8 cellular contexts compared by ENCODE assay signal in genomic region chr16:2980227-2981176, GRCh38. TPM values are rescaled to one million over a fixed set of nuclear protein-coding genes. Genes with fewer than 3 reads are reported as not detected.
A peak's percentile ranks its signal among the peaks of the same experiment; 100 is the strongest.
DNase-seq lines count a peak whose midpoint lies in the region; FAIRE-seq and TF ChIP-seq lines count a peak whose summit lies in the region.

Gene PKMYT1, minus strand, starts transcription at chr16:2980446. Its CDS starts 789 bp downstream, at chr16:2979657.

- FAIRE-seq in frontal cortex (lab: Jason Lieb, UNC) = no peak

- H3K56ac ChIP-seq in H9 (ENCODE audit: insufficient read length, low read depth, low read length) = no peak within 1 kb of the TSS

- no peak within 1 kb of the TSS for H4K91ac ChIP-seq in H9 (ENCODE audit: insufficient read length, low read depth, low read length)
- H4K91ac ChIP-seq in neuronal stem cell (ENCODE audit: low read depth, low read length, poor library complexity) = peak within 1 kb of the TSS; percentile 53

- no peaks in the 10 kb centered on the region; the same call in 1 of the 2 replicates for H3K79me2 ChIP-seq in H9 (ENCODE audit: insufficient read depth, low read length)

- H3K4me2 ChIP-seq in H9 (ENCODE audit: insufficient read depth, insufficient read length, low read length) (peak within 1 kb of the TSS; percentile 28), neuronal stem cell (ENCODE audit: insufficient read depth, low read length, poor library complexity, severe bottlenecking) (peak within 1 kb of the TSS; percentile 93)

- peak within 1 kb of the TSS; percentile 56 for H3K9ac ChIP-seq in H9 (ENCODE audit: extremely low read depth, insufficient read length, low read length)
- peak within 1 kb of the TSS; percentile 98 for H3K9ac ChIP-seq in neuronal stem cell (ENCODE audit: low read depth, low read length, poor library complexity)
- peak within 1 kb of the TSS in 4 of 5 donors; percentile 93 to 96 (median 95) for H3K9ac ChIP-seq in subcutaneous abdominal adipose tissue (ENCODE audit: low read length in 5 of 5)

- in situ Hi-C loops in G401 (cut with HindIII; ENCODE audit: low sequenced_read_pairs) = no loop called here

- no peak within 1 kb of the TSS for H3K4ac ChIP-seq in H9 (ENCODE audit: low read depth, low read length)
- H3K4ac ChIP-seq in neuronal stem cell (ENCODE audit: low read length) = peak within 1 kb of the TSS; percentile 37

- H4K8ac ChIP-seq in H9 (replicated peaks; ENCODE audit: insufficient read length, low read depth, low read length) (no peak within 1 kb of the TSS), neuronal stem cell (ENCODE audit: low read depth, low read length) (peak within 1 kb of the TSS; percentile 65)

- H3K23ac ChIP-seq in H9 (ENCODE audit: insufficient read length, low read depth, low read length) = no peak within 1 kb of the TSS
- peak within 1 kb of the TSS; percentile 100 for H3K23ac ChIP-seq in neuronal stem cell (ENCODE audit: low read depth, low read length, poor library complexity)

- peak within 1 kb of the TSS; percentile 90 to 99 (median 91) for H3K27ac Mint-ChIP-seq in H9

- H3K79me1 ChIP-seq in H9 (ENCODE audit: insufficient read depth, low read depth, low read length, poor library complexity, severe bottlenecking) (no peaks in the 10 kb centered on the region), neuronal stem cell (ENCODE audit: low read depth, low read length) (peaks cover 9% of the 10 kb centered on the region)

- no peak within 1 kb of the TSS for H2BK20ac ChIP-seq in H9 (ENCODE audit: low read depth, low read length, poor library complexity, severe bottlenecking)

- H3K9me3 ChIP-seq in H9 (ENCODE audit: control insufficient read depth, low read depth, low read length) (no peaks in the 10 kb centered on the region), MG63 (no peaks in the 10 kb centered on the region), neuronal stem cell (replicated peaks in 1 of 2; ENCODE audit: control insufficient read depth in 2 of 2, insufficient read depth in 1 of 2, low read depth in 1 of 2, low read length in 2 of 2) (no peaks in the 10 kb centered on the region), subcutaneous abdominal adipose tissue (ENCODE audit: control insufficient read depth in 5 of 5, low read length in 5 of 5) (no peaks in the 10 kb centered on the region)

- H2AFZ ChIP-seq in H9 (ENCODE audit: low read length) = no peak within 1 kb of the TSS
- H2AFZ ChIP-seq in neuronal stem cell (ENCODE audit: low read length) = peak within 1 kb of the TSS; percentile 85

- peak within 1 kb of the TSS; percentile 79 for H3K4me3 ChIP-seq in MG63
- peak within 1 kb of the TSS; percentile 87 to 95 for H3K4me3 ChIP-seq in neuronal stem cell (ENCODE audit: low read length in 2 of 2)
- H3K4me3 ChIP-seq in subcutaneous abdominal adipose tissue (ENCODE audit: low read depth in 1 of 5, low read length in 5 of 5) = peak within 1 kb of the TSS; percentile 59 to 89 (median 84)

- H3K9me3 Mint-ChIP-seq in H9 = no peaks in the 10 kb centered on the region

- peaks cover 6% of the 10 kb centered on the region for H3K27me3 Mint-ChIP-seq in H9 (ENCODE audit: low read depth)

- H2AK5ac ChIP-seq in H9 (ENCODE audit: insufficient read length, low read length) (no peak within 1 kb of the TSS), neuronal stem cell (ENCODE audit: low read depth, low read length) (peak within 1 kb of the TSS; percentile 96)

- no peak within 1 kb of the TSS for H2BK120ac ChIP-seq in H9 (ENCODE audit: low read depth, low read length, poor library complexity, severe bottlenecking)
- H2BK120ac ChIP-seq in neuronal stem cell (ENCODE audit: low read depth, low read length) = peak within 1 kb of the TSS; percentile 72

- no peak for TF ChIP-seq CTCF in H9 (conservative IDR thresholded peaks at IDR 0.05)

- no peak within 1 kb of the TSS for H2BK15ac ChIP-seq in H9 (ENCODE audit: low read depth, low read length)
- peak within 1 kb of the TSS; percentile 94 for H2BK15ac ChIP-seq in neuronal stem cell (ENCODE audit: low read length)

- H4K5ac ChIP-seq in H9 (ENCODE audit: insufficient read length, low read depth, low read length) = no peak within 1 kb of the TSS

- H2BK5ac ChIP-seq in H9 (ENCODE audit: insufficient read length, low read length) (no peak within 1 kb of the TSS), neuronal stem cell (ENCODE audit: low read length) (peak within 1 kb of the TSS; percentile 90)

- no peak within 1 kb of the TSS for H3K27ac ChIP-seq in H9 (ENCODE audit: insufficient read length, low read depth, low read length)
- peak within 1 kb of the TSS; percentile 81 for H3K27ac ChIP-seq in neuronal stem cell (replicated peaks; ENCODE audit: low read length)
- H3K27ac ChIP-seq in subcutaneous abdominal adipose tissue (ENCODE audit: low read depth, low read length) = peak within 1 kb of the TSS; percentile 69

- H2BK12ac ChIP-seq in H9 (ENCODE audit: insufficient read length, low read depth, low read length) (no peak within 1 kb of the TSS), neuronal stem cell (ENCODE audit: low read length) (peak within 1 kb of the TSS; percentile 41)

- peak within 1 kb of the TSS; percentile 47 for H3K14ac ChIP-seq in H9 (ENCODE audit: insufficient read depth, low read length)
- H3K14ac ChIP-seq in neuronal stem cell (ENCODE audit: low read length) = peak within 1 kb of the TSS; percentile 94

- no peaks in the 10 kb centered on the region for H3K4me1 ChIP-seq in H9 (ENCODE audit: insufficient read depth, low read length)
- H3K4me1 ChIP-seq in neuronal stem cell (ENCODE audit: control insufficient read depth in 2 of 2, insufficient read depth in 1 of 2, low read depth in 1 of 2, low read length in 2 of 2) = peaks cover 14 to 20% of the 10 kb centered on the region in 2 donors
- H3K4me1 ChIP-seq in subcutaneous abdominal adipose tissue (ENCODE audit: control insufficient read depth in 5 of 5, insufficient read depth in 5 of 5, low read length in 5 of 5) = peaks cover 0 to 29% (median 22%) of the 10 kb centered on the region in 5 donors

- WGBS in H9 (ENCODE audit: extremely low coverage, insufficient read length, low lambda C conversion rate) = no CpG with 5 or more reads among the region's 91 CpGs
- no CpG with 5 or more reads among the region's 91 CpGs for WGBS in neuronal stem cell (ENCODE audit: extremely low coverage in 2 of 2, insufficient read length in 2 of 2, insufficient replicate concordance in 1 of 2), 2 donors

- peaks cover 9% of the 10 kb centered on the region for H3K23me2 ChIP-seq in H9 (ENCODE audit: insufficient read length, low read depth, low read length, poor library complexity, severe bottlenecking)

- no peaks in the 10 kb centered on the region for H4K20me1 ChIP-seq in H9 (ENCODE audit: control insufficient read depth, insufficient read depth, insufficient read length)

- H3K4me1 Mint-ChIP-seq in H9 = peaks cover 26 to 31% of the 10 kb centered on the region in 2 experiments

- peaks cover 40% of the 10 kb centered on the region for H3K36me3 ChIP-seq in MG63
- peaks cover 6 to 33% of the 10 kb centered on the region in 2 donors for H3K36me3 ChIP-seq in neuronal stem cell (replicated peaks in 1 of 2; ENCODE audit: control insufficient read depth in 2 of 2, insufficient read depth in 2 of 2, low read length in 2 of 2)
- no peaks in the 10 kb centered on the region for H3K36me3 ChIP-seq in subcutaneous abdominal adipose tissue (ENCODE audit: control insufficient read depth in 5 of 5, insufficient read depth in 5 of 5, low read length in 5 of 5)

- H3K27me3 ChIP-seq in H9 (ENCODE audit: insufficient read depth, low read length) (no peaks in the 10 kb centered on the region), MG63 (no peaks in the 10 kb centered on the region), neuronal stem cell (ENCODE audit: control insufficient read depth in 3 of 3, insufficient read depth in 3 of 3, low read depth in 1 of 3, low read length in 3 of 3) (peaks cover 0 to 12% (median 0%) of the 10 kb centered on the region in 3 experiments), subcutaneous abdominal adipose tissue (ENCODE audit: control insufficient read depth in 5 of 5, insufficient read depth in 4 of 5, low read length in 5 of 5) (peaks cover 0 to 15% (median 6%) of the 10 kb centered on the region in 5 donors)

- DNase-seq in G401 (ENCODE audit: low spot score) (peak; percentile 83), H9 (peak; percentile 87), MG63 (peak; percentile 94), SK-N-DZ (ENCODE audit: low spot score) (peak; percentile 85), frontal cortex (ENCODE audit: low spot score in 2 of 2) (peak; percentile 100), neuronal stem cell (ENCODE audit: low spot score) (peak; percentile 87)
- DNase-seq in activated naive CD4-positive, alpha-beta T cell treated with Interleukin-2 at 50 U/mL for 16 hours = peak; percentile 96

- no peak within 1 kb of the TSS for H3T11ph ChIP-seq in H9 (ENCODE audit: low read length)

- peaks cover 7 to 28% (median 21%) of the 10 kb centered on the region in 3 experiments; a peak in 6 of 7 replicates for H3K36me3 Mint-ChIP-seq in H9 (ENCODE audit: insufficient read depth in 1 of 3, low read depth in 3 of 3)

- peak within 1 kb of the TSS; percentile 87 to 90 for H3K4me3 Mint-ChIP-seq in H9

- peak within 1 kb of the TSS; percentile 76 for H3K18ac ChIP-seq in H9 (ENCODE audit: insufficient read length, low read depth, low read length)
- peak within 1 kb of the TSS; percentile 99 for H3K18ac ChIP-seq in neuronal stem cell (ENCODE audit: low read length)

RNA-seq across cellular contexts. Expression of gene PKMYT1, which starts in this region (rescaled TPM):
- 9.3 and 19.0 TPM in 2 replicates for total RNA-seq in G401 (2014; rRNA removed; shearing (Covaris generic))
- total RNA-seq in H9 (2021) (114 and 120 TPM in 2 replicates), frontal cortex (1.2 TPM)
- 12.0 and 30.3 TPM in 2 replicates for total RNA-seq in MG63 (2014; rRNA removed; shearing (Covaris generic); ENCODE audit: low replicate concordance)
- polyA plus RNA-seq in SK-N-DZ (2014; cell fraction: cytosol; rRNA removed) = 90.4 and 97.4 TPM in 2 replicates
- 238 and 259 TPM in 2 replicates for polyA plus RNA-seq in SK-N-DZ (2014; cell fraction: nucleus; rRNA removed)
- polyA plus RNA-seq in neuronal stem cell (2013, experiment 1 of 2) = 28.8 TPM
- 28.3 TPM for polyA plus RNA-seq in neuronal stem cell (2013, experiment 2 of 2)
